In the genomic region with DNA sequence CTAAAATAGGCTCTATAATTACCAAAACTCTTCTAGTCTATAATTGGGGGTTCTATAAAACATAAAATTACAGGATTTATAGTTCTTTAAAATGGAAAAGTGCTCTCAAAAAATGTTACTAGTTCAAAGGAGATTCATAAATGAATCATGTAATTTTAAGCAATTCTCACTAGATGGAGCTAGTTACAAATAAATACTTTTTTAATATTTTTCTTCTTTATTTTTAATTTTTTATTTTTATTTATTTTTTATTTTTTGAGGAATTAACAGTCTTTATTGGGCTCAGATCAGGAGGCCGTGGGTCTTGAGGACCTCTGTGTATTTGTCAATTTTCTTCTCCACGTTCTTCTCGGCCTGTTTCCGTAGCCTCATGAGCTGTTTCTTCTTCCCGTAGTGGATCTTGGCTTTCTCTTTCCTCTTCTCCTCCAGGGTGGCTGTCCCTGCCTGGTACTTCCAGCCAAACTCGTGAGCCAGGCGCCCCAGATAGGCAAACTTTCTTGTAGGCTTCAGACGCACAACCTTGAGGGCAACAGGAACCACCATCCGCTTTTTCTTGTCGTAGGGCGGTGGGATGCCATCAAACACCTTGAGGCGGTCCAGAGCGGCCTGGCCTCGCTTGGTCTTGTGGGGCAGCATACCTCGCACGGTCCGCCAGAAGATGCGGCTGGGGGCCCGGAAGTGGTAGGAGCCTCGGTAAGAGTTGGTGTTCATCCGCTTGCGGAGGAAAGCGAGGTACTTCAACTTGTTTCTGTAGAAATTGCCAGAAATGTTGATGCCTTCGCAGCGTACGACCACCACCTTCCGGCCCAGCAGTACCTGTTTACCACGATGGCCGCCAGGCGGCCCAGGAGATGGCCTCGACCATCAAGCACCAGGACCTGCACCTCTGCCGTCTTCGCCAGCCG, we compare ENCODE assay signal across 8 cellular contexts.
A peak's percentile ranks its signal among the peaks of the same experiment; 100 is the strongest.
DNase-seq lines count a peak whose midpoint lies in the region; ATAC-seq, FAIRE-seq and TF ChIP-seq lines count a peak whose summit lies in the region.
"Not testable (repeated sequence)": the region's sequence is repeated elsewhere in the genome, so short reads cannot be mapped to it uniquely, and the experiment has no call there.

No MANE protein-coding gene starts in this region.

- peak overlapping the region; percentile 74 to 79 for H3K4me3 Mint-ChIP-seq in activated T-cell treated with anti-CD3 and anti-CD28 coated beads, Interleukin-2, amount 50 U/mL, for 72 hours
- H3K4me3 Mint-ChIP-seq in immature natural killer cell: peak overlapping the region; percentile 38 to 90 (median 73)

- not testable (repeated sequence) for H3K4me1 Mint-ChIP-seq in activated T-cell treated with anti-CD3 and anti-CD28 coated beads, Interleukin-2, amount 50 U/mL, for 72 hours (ENCODE audit: low read depth); immature natural killer cell

- H3K4me2 ChIP-seq in A549: peak overlapping the region; percentile 83
- H3K4me2 ChIP-seq in Loucy (ENCODE audit: low read depth, low read length, poor library complexity, severe bottlenecking): not testable (repeated sequence)

- H3K79me2 ChIP-seq in Loucy (ENCODE audit: insufficient read depth, low read length): not testable (repeated sequence)

- H3K4me1 ChIP-seq in A549; Loucy (ENCODE audit: insufficient read depth, low read length, poor library complexity, severe bottlenecking); spleen: not testable (repeated sequence)

- H4K20me1 ChIP-seq in Loucy (ENCODE audit: insufficient read depth, low read length, poor library complexity, severe bottlenecking): not testable (repeated sequence)

- H3F3A ChIP-seq in Loucy (ENCODE audit: low read depth): not testable (repeated sequence)

- not testable (repeated sequence) for H3K9me3 ChIP-seq in A549; Loucy (ENCODE audit: insufficient read depth, low read depth, low read length); spleen

- not testable (repeated sequence) for H3K36me3 ChIP-seq in Loucy (ENCODE audit: insufficient read depth, low read length); spleen

- not testable (repeated sequence) for H3K27me3 Mint-ChIP-seq in activated T-cell treated with anti-CD3 and anti-CD28 coated beads, Interleukin-2, amount 50 U/mL, for 72 hours (ENCODE audit: low read depth); immature natural killer cell (ENCODE audit: low read depth in 3 of 3)

- not testable (repeated sequence) for H3K9me3 Mint-ChIP-seq in activated T-cell treated with anti-CD3 and anti-CD28 coated beads, Interleukin-2, amount 50 U/mL, for 72 hours; immature natural killer cell

- H3K9me2 ChIP-seq in Loucy (replicated peaks; ENCODE audit: low read depth, low read length): not testable (repeated sequence)

- not testable (repeated sequence) for H3K9ac ChIP-seq in Loucy (ENCODE audit: low read depth, low read length, poor library complexity, severe bottlenecking)

- CTCF ChIA-PET in A549 (lab: Yijun Ruan, JAX): interaction anchor here (0.5 to 3.9 kb wide), 19 partner anchors 8 to 1152 kb away, joined by 3 to 44 read pairs (median 4); no protein-coding TSS in a partner anchor

- not testable (repeated sequence) for H3K27ac Mint-ChIP-seq in activated T-cell treated with anti-CD3 and anti-CD28 coated beads, Interleukin-2, amount 50 U/mL, for 72 hours
- H3K27ac Mint-ChIP-seq in immature natural killer cell: peak overlapping the region in 3 of 6 donors; percentile 31 to 41 (median 35)

- POLR2A ChIA-PET in A549 (lab: Yijun Ruan, JAX): interaction anchor here (1.4 kb wide), 1 partner anchor 20 kb away, joined by 6 read pairs; no protein-coding TSS in a partner anchor

- 0 out of 2 replicates have a peak overlapping the region, but pooled peaks have one; percentile 45 for H2AFZ ChIP-seq in Loucy (ENCODE audit: low read length)

- H3K27ac ChIP-seq in A549: peak overlapping the region; percentile 63 to 86
- H3K27ac ChIP-seq in spleen: not testable (repeated sequence)

- not testable (repeated sequence) for ATAC-seq in A549; activated T-cell treated with anti-CD3 and anti-CD28 coated beads, Interleukin-2, amount 50 U/mL, for 72 hours (replicated peaks in 1 of 2)

- peak in 1 of 2 experiments; percentile 71; a peak in 4 of 5 replicates for TF ChIP-seq RAD21 in A549 (conservative IDR thresholded peaks at IDR 0.05 in 1 of 2, IDR thresholded peaks at IDR 0.05 in 1 of 2)

- not testable (repeated sequence) for H3K36me3 Mint-ChIP-seq in activated T-cell treated with anti-CD3 and anti-CD28 coated beads, Interleukin-2, amount 50 U/mL, for 72 hours (ENCODE audit: insufficient read depth in 2 of 2); immature natural killer cell

- TF ChIP-seq CTCF in A549 (IDR thresholded peaks at IDR 0.05) (peak; percentile 55), spleen (IDR thresholded peaks at IDR 0.05 in 8 of 11, conservative IDR thresholded peaks at IDR 0.05 in 3 of 11) (peak in 5 of 11 experiments; percentile 15 to 40 (median 27))
- not testable (repeated sequence) for TF ChIP-seq CTCF in Loucy (conservative IDR thresholded peaks at IDR 0.05; ENCODE audit: low read length)

- FAIRE-seq in A549 (lab: Jason Lieb, UNC): not testable (repeated sequence)

- TF ChIP-seq POLR2A in A549 (IDR thresholded peaks at IDR 0.05; ENCODE audit: low read length); spleen (IDR thresholded peaks at IDR 0.05): not testable (repeated sequence)

- 22% methylated on average over 34 of the region's 34 CpGs for WGBS in A549 (ENCODE audit: missing lambda C conversion rate)
- 53 to 86% (median 65%) methylated on average over 31 to 34 of the region's 34 CpGs for WGBS in spleen, 5 donors

- peak; percentile 22 to 62 for DNase-seq in A549 (ENCODE audit: low read depth in 1 of 2, low spot score in 1 of 2)
- DNase-seq in ELR (ENCODE audit: low read depth): peak; percentile 38
- DNase-seq in SHP77 treated with DMSO at 0.1 percent for 48 hours (lab: John Stamatoyannopoulos, UW): peak; percentile 37
- not testable (repeated sequence) for DNase-seq in activated T-cell treated with anti-CD3 and anti-CD28 coated beads, Interleukin-2, amount 50 U/mL, for 72 hours
- peak; percentile 22 for DNase-seq in dermis blood vessel endothelial cell
- peak in 1 of 3 donors; percentile 26 for DNase-seq in immature natural killer cell
- DNase-seq in spleen: peak; percentile 68

- intact Hi-C loops in spleen (cut with DNase I; ENCODE audit: low total_unique reads): not testable (repeated sequence)

- peak overlapping the region; percentile 42 for H3K4me3 ChIP-seq in A549
- H3K4me3 ChIP-seq in Loucy (ENCODE audit: low read length, poor library complexity, severe bottlenecking): not testable (repeated sequence)
- H3K4me3 ChIP-seq in spleen: peak overlapping the region in 3 of 8 donors; percentile 10 to 58 (median 27)

- H3K27me3 ChIP-seq in Loucy (ENCODE audit: insufficient read depth, low read length, poor library complexity, severe bottlenecking); spleen (replicated peaks in 1 of 7): not testable (repeated sequence)

- TF ChIP-seq EP300 in A549 (IDR thresholded peaks at IDR 0.05): not testable (repeated sequence)

TF ChIP-seq in A549, 52 proteins besides CTCF, POLR2A, EP300 and RAD21:
- TF ChIP-seq, protein P1, sequence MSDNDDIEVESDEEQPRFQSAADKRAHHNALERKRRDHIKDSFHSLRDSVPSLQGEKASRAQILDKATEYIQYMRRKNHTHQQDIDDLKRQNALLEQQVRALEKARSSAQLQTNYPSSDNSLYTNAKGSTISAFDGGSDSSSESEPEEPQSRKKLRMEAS (IDR thresholded peaks at IDR 0.05): peak; percentile 54
TF ChIP-seq in A549: peak in this region for 1; not testable (repeated sequence) for 51.
